In genomic region chr15:99435138-99435695, GRCh38 we compare ENCODE assay signal across 9 cellular contexts.
DNase-seq lines count a peak whose midpoint lies in the region; ATAC-seq and TF ChIP-seq lines count a peak whose summit lies in the region.
"Had no signal": no experiment of that assay in that cellular context is flagged by ENCODE, and none has a peak within 500 bp of the region (broad histone marks: within the 10 kb centered on the region; RNA-seq: fewer than 3 reads in every experiment).

No MANE protein-coding gene starts in this region.

- H3F3A ChIP-seq in MM.1S (ENCODE audit: insufficient read depth, low read length), result no peaks in the 10 kb centered on the region

- H3K9me3 Mint-ChIP-seq in activated T-cell treated with anti-CD3 and anti-CD28 coated beads, Interleukin-2, amount 50 U/mL, for 72 hours, result no peaks in the 10 kb centered on the region

- peaks cover 18 to 40% (median 26%) of the 10 kb centered on the region in 4 donors for H3K4me1 ChIP-seq in transverse colon
- H3K4me1 ChIP-seq in MM.1S (ENCODE audit: low read length), result no peaks in the 10 kb centered on the region
- H3K4me1 ChIP-seq in A673 (ENCODE audit: insufficient read depth, low read length, poor library complexity, severe bottlenecking), result peaks cover 12% of the 10 kb centered on the region

- 42% methylated on average over 18 of the region's 18 CpGs; no CpG with 5 or more reads in 1 of the 2 donors for WGBS in transverse colon (ENCODE audit: low coverage in 1 of 2), 2 donors

- no peak overlapping the region for H3K4me2 ChIP-seq in MM.1S (ENCODE audit: low read depth, low read length)

- H3K9ac ChIP-seq in MM.1S (ENCODE audit: low read length), result no peak overlapping the region

- H3K9me3 ChIP-seq in transverse colon (no peaks in the 10 kb centered on the region), MM.1S (replicated peaks; ENCODE audit: insufficient read depth, low read length) (no peaks in the 10 kb centered on the region), A673 (ENCODE audit: low read depth, low read length, poor library complexity, severe bottlenecking) (no peaks in the 10 kb centered on the region)

- intact Hi-C loops in left colon (cut with DNase I, micrococcal nuclease) (no loop called here), transverse colon (cut with DNase I; ENCODE audit: low total_unique reads) (no loop called here), A673 (cut with micrococcal nuclease; ENCODE audit: unreplicated experiment) (no loop called here)

- H3K36me3 ChIP-seq in transverse colon, result no peaks in the 10 kb centered on the region
- H3K36me3 ChIP-seq in MM.1S (replicated peaks; ENCODE audit: insufficient read depth, low read length), result no peaks in the 10 kb centered on the region
- no peaks in the 10 kb centered on the region for H3K36me3 ChIP-seq in A673 (ENCODE audit: insufficient read depth, low read length, poor library complexity, severe bottlenecking)

- peak; percentile 20 to 21 for DNase-seq in activated T-cell treated with anti-CD3 and anti-CD28 coated beads, Interleukin-2, amount 50 U/mL, for 48 hours
- no peak for DNase-seq in activated T-cell treated with anti-CD3 and anti-CD28 coated beads, Interleukin-2, amount 50 U/mL, for 72 hours
- DNase-seq in RPMI8226 (peak; percentile 66), left colon (peak; percentile 87 to 94), transverse colon (peak; percentile 90), MM.1S (no peak), A673 (ENCODE audit: low spot score) (no peak)
- DNase-seq: AML-193 had no signal

- in situ Hi-C loops in transverse colon (cut with MboI; ENCODE audit: low pct_ligation_motif_present in 1 of 4, low pct_unique_long_range_greater_than_20kb in 1 of 4, low sequenced_read_pairs in 3 of 4), result no loop called here

- no peak overlapping the region for H2AFZ ChIP-seq in MM.1S (ENCODE audit: low read length)

- CTCF ChIA-PET in A673 (lab: Charles Lee), result no interaction called here

- no peaks in the 10 kb centered on the region for H3K36me3 Mint-ChIP-seq in activated T-cell treated with anti-CD3 and anti-CD28 coated beads, Interleukin-2, amount 50 U/mL, for 72 hours (ENCODE audit: insufficient read depth in 2 of 2)

- no peaks in the 10 kb centered on the region for H3K27me3 ChIP-seq in transverse colon
- H3K27me3 ChIP-seq in MM.1S (replicated peaks; ENCODE audit: insufficient read depth, low read length), result peaks cover 6% of the 10 kb centered on the region; the same call in 1 of the 2 replicates
- H3K27me3 ChIP-seq in A673 (replicated peaks; ENCODE audit: insufficient read depth, low read depth, low read length, poor library complexity), result no peaks in the 10 kb centered on the region

- H3K27ac ChIP-seq in transverse colon (peak overlapping the region; percentile 70 to 87 (median 78)), MM.1S (ENCODE audit: low read length) (no peak overlapping the region), A673 (ENCODE audit: low read depth, low read length, poor library complexity, severe bottlenecking) (no peak overlapping the region)

- H3K27me3 Mint-ChIP-seq in activated T-cell treated with anti-CD3 and anti-CD28 coated beads, Interleukin-2, amount 50 U/mL, for 72 hours (ENCODE audit: low read depth), result no peaks in the 10 kb centered on the region

- no peaks in the 10 kb centered on the region for H4K20me1 ChIP-seq in MM.1S (ENCODE audit: insufficient read depth, low read length)

- no peak overlapping the region for H3K27ac Mint-ChIP-seq in activated T-cell treated with anti-CD3 and anti-CD28 coated beads, Interleukin-2, amount 50 U/mL, for 72 hours

- no peak for ATAC-seq in activated T-cell treated with anti-CD3 and anti-CD28 coated beads, Interleukin-2, amount 50 U/mL, for 72 hours (replicated peaks in 1 of 2)
- ATAC-seq in left colon (peak; percentile 90), GM19324 (IDR thresholded peaks at IDR 0.05; ENCODE audit: low FRiP score, unreplicated experiment) (no peak)

- H3K4me3 ChIP-seq in transverse colon (peak overlapping the region in 1 of 4 donors; percentile 31), MM.1S (ENCODE audit: low read length) (no peak overlapping the region), A673 (ENCODE audit: low read depth, low read length, poor library complexity, severe bottlenecking) (no peak overlapping the region)

- POLR2A ChIA-PET in A673 (lab: Charles Lee; ENCODE audit: low non-redundant PET), result no interaction called here

- no peak overlapping the region for H3K4me3 Mint-ChIP-seq in activated T-cell treated with anti-CD3 and anti-CD28 coated beads, Interleukin-2, amount 50 U/mL, for 72 hours

- no TSS peak for BruUV-seq in A673 (replicated peaks; lab: Mats Ljungman, UMichigan)

- TF ChIP-seq CTCF in transverse colon (IDR thresholded peaks at IDR 0.05) (peak in 2 of 5 experiments; percentile 19 to 44), MM.1S (IDR thresholded peaks at IDR 0.05; ENCODE audit: low read length) (no peak), A673 (conservative IDR thresholded peaks at IDR 0.05; ENCODE audit: low read depth, low read length) (no peak)

- no peaks in the 10 kb centered on the region for H3K79me2 ChIP-seq in MM.1S (ENCODE audit: low read length)

- H3K9me2 ChIP-seq in MM.1S (replicated peaks; ENCODE audit: insufficient read depth, low read length), result no peaks in the 10 kb centered on the region

- TF ChIP-seq POLR2A in transverse colon (IDR thresholded peaks at IDR 0.05), result peak; percentile 73

- TF ChIP-seq EP300 in transverse colon (IDR thresholded peaks at IDR 0.05; ENCODE audit: low read depth), result no peak

- H3K4me1 Mint-ChIP-seq in activated T-cell treated with anti-CD3 and anti-CD28 coated beads, Interleukin-2, amount 50 U/mL, for 72 hours (ENCODE audit: low read depth), result peaks cover 35% of the 10 kb centered on the region

Comparison
In these comparisons a context has a peak if more than half of its experiments do, and no peak if none do; other contexts are left out.
1. DNase-seq: peak in activated T-cell treated with anti-CD3 and anti-CD28 coated beads, Interleukin-2, amount 50 U/mL, for 48 hours (2 of 2), RPMI8226 (single experiment), left colon (2 of 2) and transverse colon (single experiment); none in activated T-cell treated with anti-CD3 and anti-CD28 coated beads, Interleukin-2, amount 50 U/mL, for 72 hours (0 of 2), MM.1S (single experiment) and A673 (single experiment).
2. H3K27ac ChIP-seq: peak in transverse colon (4 of 4); none in MM.1S (single experiment) and A673 (single experiment).